ENCODE assay signal across 1 cellular context in the genomic region with DNA sequence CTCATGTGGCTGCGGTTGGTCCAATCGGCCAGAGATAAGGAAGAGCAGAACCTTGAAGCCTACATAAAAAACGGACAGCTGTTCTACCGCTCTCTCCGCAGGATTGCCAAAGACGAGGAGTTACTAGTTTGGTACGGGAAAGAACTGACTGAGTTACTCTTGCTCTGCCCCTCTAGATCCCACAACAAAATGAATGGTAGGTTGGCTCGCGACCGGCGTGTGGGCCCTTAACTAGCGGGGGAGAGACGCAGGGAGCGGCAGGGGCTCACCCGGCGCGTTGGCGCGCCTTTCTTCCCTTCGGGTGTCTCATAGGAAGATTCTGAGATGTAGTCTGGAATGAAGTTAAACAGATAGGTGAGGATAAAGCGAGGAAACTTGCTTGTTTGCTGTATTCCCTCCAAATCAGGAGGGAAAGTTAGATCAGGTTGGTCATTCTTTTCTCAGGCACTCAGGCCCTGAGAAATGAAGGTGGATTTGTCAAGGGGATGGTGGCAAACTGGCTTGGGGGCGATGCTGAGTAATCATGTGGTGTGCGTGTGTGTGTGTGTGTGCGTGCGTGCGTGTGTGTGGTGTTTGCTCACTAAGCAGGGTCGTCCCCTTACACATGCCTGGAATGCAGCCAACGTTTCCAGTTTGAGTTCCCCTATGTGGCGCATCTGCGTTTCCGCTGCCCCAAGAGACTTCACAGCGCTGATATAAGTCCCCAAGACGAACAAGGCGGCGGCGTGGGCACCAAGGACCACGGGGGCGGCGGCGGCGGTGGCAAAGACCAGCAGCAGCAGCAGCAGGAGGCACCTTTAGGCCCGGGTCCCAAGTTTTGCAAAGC.
TF ChIP-seq lines count a peak whose summit lies in the region.

No MANE protein-coding gene starts in this region.

TF ChIP-seq in K562, 482 proteins besides CTCF, POLR2A, EP300 and RAD21 (continued from another document):
- TF ChIP-seq, protein P1, sequence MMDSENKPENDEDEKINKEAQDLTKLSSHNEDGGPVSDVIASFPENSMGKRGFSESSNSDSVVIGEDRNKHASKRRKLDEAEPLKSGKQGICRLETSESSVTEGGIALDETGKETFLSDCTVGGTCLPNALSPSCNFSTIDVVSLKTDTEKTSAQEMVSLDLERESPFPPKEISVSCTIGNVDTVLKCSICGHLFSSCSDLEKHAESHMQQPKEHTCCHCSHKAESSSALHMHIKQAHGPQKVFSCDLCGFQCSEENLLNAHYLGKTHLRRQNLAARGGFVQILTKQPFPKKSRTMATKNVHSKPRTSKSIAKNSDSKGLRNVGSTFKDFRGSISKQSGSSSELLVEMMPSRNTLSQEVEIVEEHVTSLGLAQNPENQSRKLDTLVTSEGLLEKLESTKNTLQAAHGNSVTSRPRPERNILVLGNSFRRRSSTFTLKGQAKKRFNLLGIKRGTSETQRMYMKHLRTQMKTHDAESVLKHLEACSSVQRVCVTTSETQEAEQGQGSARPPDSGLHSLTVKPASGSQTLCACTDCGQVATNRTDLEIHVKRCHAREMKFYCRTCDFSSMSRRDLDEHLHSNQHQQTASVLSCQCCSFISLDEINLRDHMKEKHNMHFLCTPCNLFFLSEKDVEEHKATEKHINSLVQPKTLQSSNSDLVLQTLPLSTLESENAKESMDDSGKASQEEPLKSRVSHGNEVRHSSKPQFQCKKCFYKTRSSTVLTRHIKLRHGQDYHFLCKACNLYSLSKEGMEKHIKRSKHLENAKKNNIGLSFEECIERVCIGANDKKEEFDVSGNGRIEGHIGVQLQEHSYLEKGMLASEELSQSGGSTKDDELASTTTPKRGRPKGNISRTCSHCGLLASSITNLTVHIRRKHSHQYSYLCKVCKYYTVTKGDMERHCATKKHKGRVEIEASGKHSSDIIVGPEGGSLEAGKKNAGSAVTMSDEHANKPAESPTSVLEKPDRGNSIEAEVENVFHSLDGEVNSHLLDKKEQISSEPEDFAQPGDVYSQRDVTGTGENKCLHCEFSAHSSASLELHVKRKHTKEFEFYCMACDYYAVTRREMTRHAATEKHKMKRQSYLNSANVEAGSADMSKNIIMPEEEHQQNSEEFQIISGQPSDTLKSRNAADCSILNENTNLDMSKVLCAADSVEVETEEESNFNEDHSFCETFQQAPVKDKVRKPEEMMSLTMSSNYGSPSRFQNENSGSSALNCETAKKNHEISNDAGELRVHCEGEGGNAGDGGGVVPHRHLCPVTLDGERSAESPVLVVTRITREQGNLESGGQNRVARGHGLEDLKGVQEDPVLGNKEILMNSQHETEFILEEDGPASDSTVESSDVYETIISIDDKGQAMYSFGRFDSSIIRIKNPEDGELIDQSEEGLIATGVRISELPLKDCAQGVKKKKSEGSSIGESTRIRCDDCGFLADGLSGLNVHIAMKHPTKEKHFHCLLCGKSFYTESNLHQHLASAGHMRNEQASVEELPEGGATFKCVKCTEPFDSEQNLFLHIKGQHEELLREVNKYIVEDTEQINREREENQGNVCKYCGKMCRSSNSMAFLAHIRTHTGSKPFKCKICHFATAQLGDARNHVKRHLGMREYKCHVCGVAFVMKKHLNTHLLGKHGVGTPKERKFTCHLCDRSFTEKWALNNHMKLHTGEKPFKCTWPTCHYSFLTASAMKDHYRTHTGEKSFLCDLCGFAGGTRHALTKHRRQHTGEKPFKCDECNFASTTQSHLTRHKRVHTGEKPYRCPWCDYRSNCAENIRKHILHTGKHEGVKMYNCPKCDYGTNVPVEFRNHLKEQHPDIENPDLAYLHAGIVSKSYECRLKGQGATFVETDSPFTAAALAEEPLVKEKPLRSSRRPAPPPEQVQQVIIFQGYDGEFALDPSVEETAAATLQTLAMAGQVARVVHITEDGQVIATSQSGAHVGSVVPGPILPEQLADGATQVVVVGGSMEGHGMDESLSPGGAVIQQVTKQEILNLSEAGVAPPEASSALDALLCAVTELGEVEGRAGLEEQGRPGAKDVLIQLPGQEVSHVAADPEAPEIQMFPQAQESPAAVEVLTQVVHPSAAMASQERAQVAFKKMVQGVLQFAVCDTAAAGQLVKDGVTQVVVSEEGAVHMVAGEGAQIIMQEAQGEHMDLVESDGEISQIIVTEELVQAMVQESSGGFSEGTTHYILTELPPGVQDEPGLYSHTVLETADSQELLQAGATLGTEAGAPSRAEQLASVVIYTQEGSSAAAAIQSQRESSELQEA (IDR thresholded peaks at IDR 0.05; ENCODE audit: low read depth): no peak
